ENCODE assay signal across 14 cellular contexts in the genomic region with DNA sequence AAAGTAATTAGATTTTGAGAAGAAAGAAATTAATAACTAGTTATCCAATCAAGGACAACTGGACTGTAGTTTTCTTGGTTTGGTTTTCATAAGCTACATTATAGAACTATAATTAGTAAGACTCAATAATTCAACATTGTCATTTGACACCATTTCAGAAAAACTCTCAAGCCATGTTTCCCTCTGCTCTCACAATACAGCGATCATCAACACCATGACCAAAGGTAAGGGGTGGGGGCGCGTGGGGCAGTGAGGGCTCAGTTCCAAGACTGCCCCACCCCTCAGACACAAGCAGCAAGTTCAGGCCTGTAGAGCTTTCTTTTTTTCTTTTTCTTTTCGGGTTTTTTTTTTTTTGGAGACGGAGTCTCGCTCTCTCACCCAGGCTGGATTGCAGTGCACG. TPM values are rescaled to one million over a fixed set of nuclear protein-coding genes. Genes with fewer than 3 reads are reported as not detected.
DNase-seq lines count a peak whose midpoint lies in the region; ATAC-seq and TF ChIP-seq lines count a peak whose summit lies in the region.
"Had no signal": no experiment of that assay in that cellular context is flagged by ENCODE, and none has a peak within 500 bp of the region (broad histone marks: within the 10 kb centered on the region; RNA-seq: fewer than 3 reads in every experiment).

No MANE protein-coding gene starts in this region.

- H3K4me1 Mint-ChIP-seq in Calu3 (ENCODE audit: low read depth, unreplicated experiment) (peaks cover 41% of the 10 kb centered on the region), endodermal cell (peaks cover 11% of the 10 kb centered on the region)
- no peaks in the 10 kb centered on the region for H3K4me1 Mint-ChIP-seq in effector memory CD8-positive, alpha-beta T cell (ENCODE audit: low read depth in 2 of 2)
- H3K4me1 Mint-ChIP-seq in activated naive CD4-positive, alpha-beta T cell treated with anti-CD3 and anti-CD28 coated beads, Interleukin-2, amount 10 ng/mL, durations not matched to agents 7 days and 5 days, result no peaks in the 10 kb centered on the region

- no peak for DNase-seq in Calu3
- DNase-seq in NCI-H1105 treated with DMSO at 0.1 percent for 48 hours (lab: John Stamatoyannopoulos, UW), result peak; percentile 93
- no peak for DNase-seq in RWPE1 (ENCODE audit: low spot score)
- DNase-seq in left lobe of liver (ENCODE audit: low spot score), result no peak
- no peak for DNase-seq in effector memory CD8-positive, alpha-beta T cell
- DNase-seq in endodermal cell, result no peak
- DNase-seq in activated naive CD4-positive, alpha-beta T cell treated with anti-CD3 and anti-CD28 coated beads, Interleukin-2, amount 10 ng/mL, durations not matched to agents 7 days and 5 days, result no peak
- no peak for DNase-seq in smooth muscle cell (lab: John Stamatoyannopoulos, UW; ENCODE audit: unreplicated experiment)
- DNase-seq: activated CD4-positive, alpha-beta T cell treated with anti-CD3 and anti-CD28 coated beads for 1 hour; activated T-cell treated with anti-CD3 and anti-CD28 coated beads, Interleukin-2, amount 50 U/mL, for 24 hours; effector CD4-positive, alpha-beta T cell; SW 1271 had no signal

- H3K27me3 ChIP-seq in endodermal cell (ENCODE audit: control insufficient read depth, insufficient read depth, low read length, poor library complexity, severe bottlenecking), result no peaks in the 10 kb centered on the region
- H3K27me3 ChIP-seq in smooth muscle cell (ENCODE audit: low read depth), result no peaks in the 10 kb centered on the region

- no peaks in the 10 kb centered on the region for H3F3A ChIP-seq in smooth muscle cell (ENCODE audit: low read depth)

- H3K27ac Mint-ChIP-seq in Calu3 (ENCODE audit: unreplicated experiment), result no peak overlapping the region
- H3K27ac Mint-ChIP-seq in effector memory CD8-positive, alpha-beta T cell, result no peak overlapping the region
- no peak overlapping the region for H3K27ac Mint-ChIP-seq in endodermal cell
- no peak overlapping the region for H3K27ac Mint-ChIP-seq in activated naive CD4-positive, alpha-beta T cell treated with anti-CD3 and anti-CD28 coated beads, Interleukin-2, amount 10 ng/mL, durations not matched to agents 7 days and 5 days
- H3K27ac Mint-ChIP-seq: activated T-cell treated with anti-CD3 and anti-CD28 coated beads, Interleukin-2, amount 50 U/mL, for 24 hours had no signal

- H3K4me3 ChIP-seq in endodermal cell (ENCODE audit: low read length), result no peak overlapping the region
- H3K4me3 ChIP-seq in smooth muscle cell, result no peak overlapping the region
- H3K4me3 ChIP-seq: BLaER1 had no signal

- H3K27ac ChIP-seq in RWPE1, result peak overlapping the region; percentile 85
- H3K27ac ChIP-seq in endodermal cell (ENCODE audit: low read depth, low read length), result no peak overlapping the region
- no peak overlapping the region for H3K27ac ChIP-seq in smooth muscle cell (ENCODE audit: low read depth)
- H3K27ac ChIP-seq: BLaER1, HL-60 had no signal

- no peak overlapping the region for H3K4me2 ChIP-seq in smooth muscle cell
- H3K4me2 ChIP-seq: BLaER1 had no signal

- POLR2A ChIA-PET in RWPE1 (lab: Yijun Ruan, JAX; ENCODE audit: low non-redundant PET), result no interaction called here

- H3K4me3 Mint-ChIP-seq in Calu3 (ENCODE audit: low read depth, unreplicated experiment) (peak overlapping the region; percentile 69), endodermal cell (no peak overlapping the region)
- H3K4me3 Mint-ChIP-seq in effector memory CD8-positive, alpha-beta T cell, result no peak overlapping the region
- no peak overlapping the region for H3K4me3 Mint-ChIP-seq in activated naive CD4-positive, alpha-beta T cell treated with anti-CD3 and anti-CD28 coated beads, Interleukin-2, amount 10 ng/mL, durations not matched to agents 7 days and 5 days
- H3K4me3 Mint-ChIP-seq: activated T-cell treated with anti-CD3 and anti-CD28 coated beads, Interleukin-2, amount 50 U/mL, for 24 hours had no signal

- ATAC-seq in left lobe of liver, result peak; percentile 40
- no peak for ATAC-seq in effector memory CD8-positive, alpha-beta T cell (replicated peaks)

- H3K4me1 ChIP-seq in endodermal cell (ENCODE audit: control insufficient read depth, insufficient read depth, low read length) (no peaks in the 10 kb centered on the region), smooth muscle cell (ENCODE audit: low read depth) (no peaks in the 10 kb centered on the region)
- H3K4me1 ChIP-seq: BLaER1 had no signal

- CTCF ChIA-PET in Calu3 (lab: Charles Lee), result interaction anchor here (0.6 kb wide), 1 partner anchor 9 kb away, joined by 8 read pairs; no protein-coding TSS in a partner anchor
- CTCF ChIA-PET in RWPE1 (lab: Yijun Ruan, JAX), result no interaction called here
- CTCF ChIA-PET in activated naive CD4-positive, alpha-beta T cell treated with anti-CD3 and anti-CD28 coated beads, Interleukin-2, amount 10 ng/mL, durations not matched to agents 7 days and 5 days (lab: Charles Lee), result no interaction called here

- H3K27me3 Mint-ChIP-seq in Calu3 (ENCODE audit: unreplicated experiment) (no peaks in the 10 kb centered on the region), endodermal cell (ENCODE audit: insufficient read depth) (peaks cover 2% of the 10 kb centered on the region)
- H3K27me3 Mint-ChIP-seq in effector memory CD8-positive, alpha-beta T cell, result peaks cover 30 to 33% of the 10 kb centered on the region in 2 donors
- H3K27me3 Mint-ChIP-seq in activated naive CD4-positive, alpha-beta T cell treated with anti-CD3 and anti-CD28 coated beads, Interleukin-2, amount 10 ng/mL, durations not matched to agents 7 days and 5 days, result peaks cover 23% of the 10 kb centered on the region

- BruUV-seq in Calu3 (replicated peaks; lab: Mats Ljungman, UMichigan), result no TSS peak

- no peak overlapping the region for H2AFZ ChIP-seq in smooth muscle cell (ENCODE audit: low read depth)

- no peaks in the 10 kb centered on the region for H3K79me2 ChIP-seq in smooth muscle cell (ENCODE audit: low read depth)

- peaks cover 6% of the 10 kb centered on the region for H3K9me3 ChIP-seq in endodermal cell (ENCODE audit: control insufficient read depth, low read length)
- no peaks in the 10 kb centered on the region for H3K9me3 ChIP-seq in smooth muscle cell (replicated peaks; ENCODE audit: low read depth)
- H3K9me3 ChIP-seq: BLaER1 had no signal

- H3K36me3 Mint-ChIP-seq in Calu3 (ENCODE audit: insufficient read depth, unreplicated experiment) (no peaks in the 10 kb centered on the region), endodermal cell (ENCODE audit: low read depth) (peaks cover 2% of the 10 kb centered on the region)
- peaks cover 6% of the 10 kb centered on the region for H3K36me3 Mint-ChIP-seq in effector memory CD8-positive, alpha-beta T cell (ENCODE audit: insufficient read depth)
- H3K36me3 Mint-ChIP-seq in activated naive CD4-positive, alpha-beta T cell treated with anti-CD3 and anti-CD28 coated beads, Interleukin-2, amount 10 ng/mL, durations not matched to agents 7 days and 5 days, result no peaks in the 10 kb centered on the region

- 81 to 88% methylated on average over 3 to 7 of the region's 7 CpGs for WGBS in endodermal cell (ENCODE audit: insufficient coverage in 1 of 2, insufficient read length in 1 of 2), 2 experiments
- WGBS in smooth muscle cell (ENCODE audit: low lambda C conversion rate), result 90% methylated on average over 7 of the region's 7 CpGs

- H4K20me1 ChIP-seq in smooth muscle cell (ENCODE audit: low read depth), result no peaks in the 10 kb centered on the region
- H4K20me1 ChIP-seq: BLaER1 had no signal

- intact Hi-C loops in Calu3 (cut with micrococcal nuclease; ENCODE audit: unreplicated experiment), result loop anchor here (5.0 kb wide), 1 partner anchor 56 kb away; no protein-coding TSS in a partner anchor

- no peaks in the 10 kb centered on the region for H3K36me3 ChIP-seq in endodermal cell (ENCODE audit: control insufficient read depth, insufficient read depth, low read length)
- H3K36me3 ChIP-seq in smooth muscle cell (ENCODE audit: low read depth), result no peaks in the 10 kb centered on the region
- H3K36me3 ChIP-seq: BLaER1 had no signal

- no peak overlapping the region for H3K9ac ChIP-seq in endodermal cell (ENCODE audit: extremely low read depth, low read length, poor library complexity, severe bottlenecking)
- no peak overlapping the region for H3K9ac ChIP-seq in smooth muscle cell (ENCODE audit: low read depth)
- H3K9ac ChIP-seq: BLaER1 had no signal

- no peaks in the 10 kb centered on the region for H3K9me3 Mint-ChIP-seq in Calu3 (ENCODE audit: low read depth, unreplicated experiment)
- H3K9me3 Mint-ChIP-seq in effector memory CD8-positive, alpha-beta T cell, result no peaks in the 10 kb centered on the region
- H3K9me3 Mint-ChIP-seq in endodermal cell, result peaks cover 6% of the 10 kb centered on the region
- no peaks in the 10 kb centered on the region for H3K9me3 Mint-ChIP-seq in activated naive CD4-positive, alpha-beta T cell treated with anti-CD3 and anti-CD28 coated beads, Interleukin-2, amount 10 ng/mL, durations not matched to agents 7 days and 5 days
- H3K9me3 Mint-ChIP-seq: activated T-cell treated with anti-CD3 and anti-CD28 coated beads, Interleukin-2, amount 50 U/mL, for 24 hours had no signal

- TF ChIP-seq CTCF in Calu3 (IDR thresholded peaks at IDR 0.05; ENCODE audit: unreplicated experiment) (no peak), RWPE1 (conservative IDR thresholded peaks at IDR 0.05; ENCODE audit: low read depth) (no peak), endodermal cell (conservative IDR thresholded peaks at IDR 0.05) (no peak), smooth muscle cell (IDR thresholded peaks at IDR 0.05; ENCODE audit: borderline replicate concordance, insufficient read depth, poor library complexity, severe bottlenecking) (no peak)

RNA-seq across cellular contexts. Expression of a gene that starts 6.4 kb away (rescaled TPM):
- total RNA-seq in Calu3 (2022) (12.9 and 17.0 TPM in 2 replicates), left lobe of liver (116 TPM), endodermal cell (10 to 100 TPM; 10.4 to 20.5 TPM), smooth muscle cell (6.3 and 11.4 TPM in 2 replicates)
- polyA plus RNA-seq in endodermal cell (2013, experiment 1 of 2), result 34.9 TPM
- 26.8 TPM for polyA plus RNA-seq in endodermal cell (2013, experiment 2 of 2)
- polyA plus RNA-seq in smooth muscle cell, result 12.0 and 12.1 TPM in 2 replicates

RNA-seq across cellular contexts. Expression of a gene that starts 51.2 kb away (rescaled TPM):
- total RNA-seq in Calu3 (2022), result 404 and 410 TPM in 2 replicates
- total RNA-seq in left lobe of liver, result 47.9 TPM
- total RNA-seq in endodermal cell, result 100 to 1,000 TPM; 316 to 356 TPM
- 335 TPM for polyA plus RNA-seq in endodermal cell (2013, experiment 1 of 2)
- polyA plus RNA-seq in endodermal cell (2013, experiment 2 of 2), result 321 TPM
- 188 and 198 TPM in 2 replicates for total RNA-seq in smooth muscle cell
- 146 and 172 TPM in 2 replicates for polyA plus RNA-seq in smooth muscle cell

RNA-seq across cellular contexts. Expression of a gene that starts 51.6 kb away (rescaled TPM):
- total RNA-seq in Calu3 (2022) (20.0 and 22.3 TPM in 2 replicates), left lobe of liver (13.7 TPM), endodermal cell (10 to 100 TPM; 19.2 to 27.7 TPM), smooth muscle cell (15.8 and 20.1 TPM in 2 replicates)
- polyA plus RNA-seq in endodermal cell (2013, experiment 1 of 2), result 14.0 TPM
- polyA plus RNA-seq in endodermal cell (2013, experiment 2 of 2), result 14.8 TPM
- 6.9 and 9.8 TPM in 2 replicates for polyA plus RNA-seq in smooth muscle cell

RNA-seq across cellular contexts. Expression of a gene that starts 52.2 kb away (rescaled TPM):
- 155 and 160 TPM in 2 replicates for total RNA-seq in Calu3 (2022)
- 67.4 TPM for total RNA-seq in left lobe of liver
- 100 to 1,000 TPM; 149 to 150 TPM for total RNA-seq in endodermal cell
- 146 TPM for polyA plus RNA-seq in endodermal cell (2013, experiment 1 of 2)
- polyA plus RNA-seq in endodermal cell (2013, experiment 2 of 2), result 126 TPM
- total RNA-seq in smooth muscle cell, result 106 and 353 TPM in 2 replicates
- polyA plus RNA-seq in smooth muscle cell, result 64.2 and 70.0 TPM in 2 replicates
